Comparison of ENCODE assay signal across 23 cellular contexts in the genomic region with DNA sequence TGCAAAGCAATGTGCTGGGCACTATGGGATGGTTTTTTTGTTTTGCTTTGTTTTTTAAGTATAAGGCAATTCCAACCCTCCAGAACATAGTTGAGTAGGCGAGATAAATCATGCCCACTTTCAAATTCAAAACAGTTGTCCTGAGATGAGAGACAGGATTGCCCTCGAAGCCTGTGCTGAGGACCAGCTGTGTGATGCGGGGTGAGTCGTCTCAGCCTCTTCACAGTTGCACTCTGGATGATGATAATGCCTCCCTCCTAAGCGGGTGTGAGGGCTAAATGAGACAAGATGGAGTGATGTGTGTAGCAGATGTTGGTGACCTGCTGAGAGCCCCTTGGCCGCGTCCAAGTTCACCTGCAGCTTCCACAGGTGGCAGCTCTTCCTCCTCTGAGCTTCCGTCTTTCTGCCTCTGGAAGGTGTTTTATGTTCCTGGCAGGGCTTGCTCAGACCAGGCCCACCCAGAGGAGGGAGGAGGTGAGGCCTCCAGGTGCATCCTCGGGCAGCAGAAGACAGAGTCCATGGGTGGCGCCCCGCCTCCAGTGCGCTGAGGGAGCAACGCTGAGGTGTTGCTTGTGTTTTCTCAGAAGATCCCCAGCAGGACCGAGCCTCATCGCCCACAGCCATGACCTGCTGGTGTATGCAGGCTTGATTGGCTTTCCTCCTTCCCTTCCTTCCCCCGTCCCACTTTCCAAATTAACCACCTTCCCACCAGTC. TPM values are rescaled to one million over a fixed set of nuclear protein-coding genes. Genes with fewer than 3 reads are reported as not detected.
"Had no signal": no experiment of that assay in that cellular context is flagged by ENCODE, and none has a peak within 500 bp of the region (broad histone marks: within the 10 kb centered on the region; RNA-seq: fewer than 3 reads in every experiment).

No MANE protein-coding gene starts in this region.

- H3K4me3 ChIP-seq: coronary artery, esophagus squamous epithelium, heart right ventricle, right lobe of liver, smooth muscle cell, thoracic aorta had no signal

- H3K4me2 ChIP-seq: smooth muscle cell had no signal

- H3K4me1 ChIP-seq: esophagus squamous epithelium, heart right ventricle, right lobe of liver had no signal

- DNase-seq: activated CD4-positive, alpha-beta T cell treated with anti-CD3 and anti-CD28 coated beads for 1 hour; activated CD4-positive, alpha-beta T cell treated with anti-CD3 and anti-CD28 coated beads, Interleukin-2, amount 50 U/mL, for 1 hour; activated CD8-positive, alpha-beta T cell treated with anti-CD3 and anti-CD28 coated beads, Interleukin-2, amount 10 ng/mL, durations not matched to agents 7 days and 5 days; activated gamma-delta T cell; activated naive CD4-positive, alpha-beta T cell treated with anti-CD3 and anti-CD28 coated beads, Interleukin-2, amount 50 U/mL, for 16 hours; activated naive CD8-positive, alpha-beta T cell treated with anti-CD3 and anti-CD28 coated beads, Interleukin-2, amount 50 U/mL, for 24 hours; cerebellar nuclear complex; endodermal cell; esophagus squamous epithelium; heart right ventricle; islet precursor cell; left cardiac atrium; mesenchymal stem cell; occipital lobe; right lobe of liver; stimulated activated CD4-positive, alpha-beta T cell treated with anti-CD3 and anti-CD28 coated beads, Interleukin-15, amount 100 ng/mL, for 24 hours; stimulated activated CD8-positive, alpha-beta memory T cell treated with anti-CD3 and anti-CD28 coated beads, Interleukin-4, amount 100 ng/mL, for 48 hours; stimulated activated naive B cell treated with anti-CD40 and anti-IgM and Interleukin-4, amounts not matched to agents 10 μg/mL and 1 μg/mL and 100 μg/mL, for 72 hours; WERI-Rb-1 had no signal

- H3K27ac ChIP-seq: coronary artery, esophagus squamous epithelium, heart right ventricle, right lobe of liver, thoracic aorta, WERI-Rb-1 had no signal

- H3K9me3 ChIP-seq: esophagus squamous epithelium, heart right ventricle, right lobe of liver, thoracic aorta had no signal

- ATAC-seq: activated CD8-positive, alpha-beta T cell treated with anti-CD3 and anti-CD28 coated beads, Interleukin-2, amount 10 ng/mL, durations not matched to agents 7 days and 5 days; activated naive CD8-positive, alpha-beta T cell treated with anti-CD3 and anti-CD28 coated beads, Interleukin-2, amount 50 U/mL, for 24 hours; heart right ventricle; left cardiac atrium; stimulated activated naive B cell treated with anti-CD40 and anti-IgM and Interleukin-4, amounts not matched to agents 10 μg/mL and 1 μg/mL and 100 μg/mL, for 72 hours had no signal

- H3K27me3 ChIP-seq: right lobe of liver had no signal

- H3K36me3 ChIP-seq: esophagus squamous epithelium, heart right ventricle, right lobe of liver, thoracic aorta, WERI-Rb-1 had no signal

RNA-seq across cellular contexts. Expression of a gene that starts 30.6 kb away (rescaled TPM):
- polyA plus RNA-seq: neural cell had no signal
